10 cellular contexts compared by ENCODE assay signal in the genomic region with DNA sequence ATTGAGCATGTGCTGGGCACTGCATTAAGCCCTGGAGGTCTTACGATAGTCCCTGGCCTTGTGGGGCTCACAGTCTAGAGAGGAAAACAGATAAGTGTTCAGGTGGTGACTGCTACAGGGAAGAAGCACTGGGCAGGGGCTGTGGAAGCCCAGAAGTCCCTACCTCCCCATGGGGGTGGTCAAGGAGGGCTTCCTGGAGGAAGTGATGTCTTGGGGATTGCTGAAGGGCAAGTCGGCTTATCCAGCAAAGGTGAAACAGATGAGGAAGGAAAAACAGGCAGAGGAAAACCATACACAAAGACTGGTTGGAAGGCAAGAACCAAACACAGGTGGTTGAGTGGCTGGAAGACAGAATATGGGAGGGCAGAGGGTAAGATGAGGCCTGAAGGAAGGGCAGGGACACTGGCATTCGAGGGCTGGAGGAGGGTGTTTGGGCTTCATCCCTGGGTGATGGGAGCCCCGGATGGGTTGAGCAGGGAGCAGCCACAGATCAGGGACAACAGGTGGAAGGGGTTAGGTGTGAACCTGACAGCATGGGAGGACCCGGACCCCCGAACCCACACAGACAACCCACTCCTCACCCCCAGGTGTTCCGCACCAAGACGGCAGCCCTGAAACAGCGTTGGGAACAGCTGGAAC. TPM values are rescaled to one million over a fixed set of nuclear protein-coding genes. Genes with fewer than 3 reads are reported as not detected.
DNase-seq lines count a peak whose midpoint lies in the region; ATAC-seq and TF ChIP-seq lines count a peak whose summit lies in the region.
"Had no signal": no experiment of that assay in that cellular context is flagged by ENCODE, and none has a peak within 500 bp of the region (broad histone marks: within the 10 kb centered on the region; RNA-seq: fewer than 3 reads in every experiment).

No MANE protein-coding gene starts in this region.

- DNase-seq in activated naive CD4-positive, alpha-beta T cell treated with anti-CD3 and anti-CD28 coated beads for 36 hours, result no peak
- DNase-seq in activated naive CD4-positive, alpha-beta T cell treated with Interleukin-2 at 50 U/mL for 16 hours, result no peak
- DNase-seq in activated B cell treated with CpG ODN at 0.5 μM for 24 hours (no peak), stomach (no peak), cerebellar nuclear complex (lab: John Stamatoyannopoulos, UW) (no peak)
- DNase-seq in activated CD8-positive, alpha-beta memory T cell treated with anti-CD3 and anti-CD28 coated beads, Interleukin-2, amount 50 U/mL, for 4 hours, result no peak

- H3K9me3 Mint-ChIP-seq in activated naive CD4-positive, alpha-beta T cell treated with anti-CD3 and anti-CD28 coated beads for 36 hours, result no peaks in the 10 kb centered on the region
- no peaks in the 10 kb centered on the region for H3K9me3 Mint-ChIP-seq in activated B cell treated with CpG ODN at 0.5 μM for 24 hours

- no peak overlapping the region for H3K27ac ChIP-seq in iPS-18a (ENCODE audit: low read length)
- H3K27ac ChIP-seq in stomach, result peak overlapping the region in 1 of 5 donors; percentile 55

- ATAC-seq in activated B cell treated with CpG ODN at 0.5 μM for 24 hours (ENCODE audit: low read depth), result no peak
- no peak for ATAC-seq in GM18505 (IDR thresholded peaks at IDR 0.05; ENCODE audit: unreplicated experiment)

- WGBS in stomach, 5 donors, result 19 to 37% (median 22%) methylated on average over 7 to 9 of the region's 9 CpGs

- H3K9ac ChIP-seq in iPS-18a (ENCODE audit: low read length), result no peak overlapping the region

- peaks cover 17% of the 10 kb centered on the region for H3K4me1 Mint-ChIP-seq in activated naive CD4-positive, alpha-beta T cell treated with anti-CD3 and anti-CD28 coated beads for 36 hours (ENCODE audit: low read depth)
- peaks cover 24% of the 10 kb centered on the region for H3K4me1 Mint-ChIP-seq in activated B cell treated with CpG ODN at 0.5 μM for 24 hours

- H3K27me3 ChIP-seq in iPS-18a (ENCODE audit: control insufficient read depth, insufficient read depth, low read length) (peaks cover 65% of the 10 kb centered on the region), stomach (peaks cover 4 to 87% (median 45%) of the 10 kb centered on the region in 3 donors)

- POLR2A ChIA-PET in activated B cell treated with CpG ODN at 0.5 μM for 24 hours (lab: Charles Lee), result interaction anchor here (0.8 to 2.7 kb wide), 7 partner anchors 10 to 60 kb away, joined by 3 to 14 read pairs (median 4); partner anchors contain the start of genes DDX54 and RITA1

- H3K36me3 ChIP-seq in iPS-18a (ENCODE audit: control insufficient read depth, low read depth, low read length), result no peaks in the 10 kb centered on the region
- H3K36me3 ChIP-seq in stomach, result peaks cover 0 to 5% (median 2%) of the 10 kb centered on the region in 4 donors

- H3K36me3 Mint-ChIP-seq in activated naive CD4-positive, alpha-beta T cell treated with anti-CD3 and anti-CD28 coated beads for 36 hours (ENCODE audit: low read depth), result no peaks in the 10 kb centered on the region
- peaks cover 9% of the 10 kb centered on the region for H3K36me3 Mint-ChIP-seq in activated B cell treated with CpG ODN at 0.5 μM for 24 hours (ENCODE audit: low read depth)

- H3K27me3 Mint-ChIP-seq in activated naive CD4-positive, alpha-beta T cell treated with anti-CD3 and anti-CD28 coated beads for 36 hours (ENCODE audit: low read depth), result peaks cover 7% of the 10 kb centered on the region
- H3K27me3 Mint-ChIP-seq in activated B cell treated with CpG ODN at 0.5 μM for 24 hours, result peaks cover 8% of the 10 kb centered on the region

- H3K9me3 ChIP-seq in iPS-18a (ENCODE audit: control insufficient read depth, low read depth, low read length) (no peaks in the 10 kb centered on the region), stomach (peaks cover 0 to 3% (median 1%) of the 10 kb centered on the region in 4 donors)
- H3K9me3 ChIP-seq: body of pancreas had no signal

- no peak for TF ChIP-seq POLR2A in stomach (IDR thresholded peaks at IDR 0.05)
- TF ChIP-seq POLR2A in GM18505 (IDR thresholded peaks at IDR 0.05; ENCODE audit: borderline replicate concordance, extremely low read depth, insufficient read depth, insufficient read length), result no peak

- intact Hi-C loops in activated naive CD4-positive, alpha-beta T cell treated with anti-CD3 and anti-CD28 coated beads for 36 hours (cut with micrococcal nuclease), result loop anchor here (1.0 to 5.0 kb wide), 4 partner anchors 17 to 245 kb away; partner anchors contain the start of genes OAS1, OAS2 and RASAL1
- intact Hi-C loops in activated B cell treated with CpG ODN at 0.5 μM for 24 hours (cut with micrococcal nuclease), result loop anchor here (2.0 kb wide), 1 partner anchor 22 kb away; no protein-coding TSS in a partner anchor
- intact Hi-C loops in stomach (cut with DNase I; ENCODE audit: low total_unique reads), result no loop called here

- no peak for TF ChIP-seq EP300 in stomach (IDR thresholded peaks at IDR 0.05)

- TF ChIP-seq CTCF in activated B cell treated with CpG ODN at 0.5 μM for 24 hours (IDR thresholded peaks at IDR 0.05) (no peak), stomach (IDR thresholded peaks at IDR 0.05) (no peak)

- H3K4me3 Mint-ChIP-seq in activated naive CD4-positive, alpha-beta T cell treated with anti-CD3 and anti-CD28 coated beads for 36 hours, result peak overlapping the region; percentile 75
- peak overlapping the region; percentile 80 for H3K4me3 Mint-ChIP-seq in activated B cell treated with CpG ODN at 0.5 μM for 24 hours

- CTCF ChIA-PET in activated naive CD4-positive, alpha-beta T cell treated with anti-CD3 and anti-CD28 coated beads for 36 hours (lab: Charles Lee), result interaction anchor here (0.7 to 8.0 kb wide), 14 partner anchors 16 to 205 kb away, joined by 3 to 52 read pairs (median 4); partner anchors contain the start of genes DDX54, RASAL1 and RITA1
- CTCF ChIA-PET in activated B cell treated with CpG ODN at 0.5 μM for 24 hours (lab: Charles Lee), result interaction anchor here (0.9 to 2.7 kb wide), 16 partner anchors 10 to 160 kb away, joined by 3 to 46 read pairs (median 6); partner anchors contain the start of gene RASAL1

- H3K4me1 ChIP-seq in iPS-18a (ENCODE audit: control insufficient read depth, low read depth, low read length), result peaks cover 6% of the 10 kb centered on the region
- peaks cover 24 to 50% (median 41%) of the 10 kb centered on the region in 4 donors for H3K4me1 ChIP-seq in stomach

- H3K4me3 ChIP-seq in iPS-18a (ENCODE audit: low read length), result peak overlapping the region; percentile 56
- H3K4me3 ChIP-seq in stomach, result peak overlapping the region; percentile 38 to 60 (median 43)
- H3K4me3 ChIP-seq: body of pancreas had no signal

- peak overlapping the region; percentile 10 for H3K27ac Mint-ChIP-seq in activated naive CD4-positive, alpha-beta T cell treated with anti-CD3 and anti-CD28 coated beads for 36 hours
- H3K27ac Mint-ChIP-seq in activated B cell treated with CpG ODN at 0.5 μM for 24 hours, result no peak overlapping the region

RNA-seq across cellular contexts. Expression of gene CFAP73, which starts 2.8 kb away (rescaled TPM):
- 1 to 10 TPM in 1 of 2 experiments, under 1 TPM in 1; 0.57 to 1.3 TPM for total RNA-seq in activated naive CD4-positive, alpha-beta T cell treated with anti-CD3 and anti-CD28 coated beads for 36 hours
- total RNA-seq in activated B cell treated with CpG ODN at 0.5 μM for 24 hours (0.88 and 1.1 TPM in 2 replicates), stomach (1 to 10 TPM in 1 of 5 donors, not detected in 4; 5.7 TPM)
- polyA plus RNA-seq in stomach, result 1 to 10 TPM in 1 of 3 donors, under 1 TPM in 2; 0.44 to 2.6 (median 0.70) TPM

RNA-seq across cellular contexts. Expression of gene RASAL1, which starts 16.8 kb away (rescaled TPM):
- total RNA-seq in activated naive CD4-positive, alpha-beta T cell treated with anti-CD3 and anti-CD28 coated beads for 36 hours, result 1 to 10 TPM; 2.6 to 3.2 TPM
- total RNA-seq in activated B cell treated with CpG ODN at 0.5 μM for 24 hours (4.9 and 7.1 TPM in 2 replicates), stomach (10 to 100 TPM in 3 of 5 donors, 1 to 10 TPM in 2; 8.8 to 62.0 (median 47.3) TPM)
- 10 to 100 TPM in 2 of 3 donors, 1 to 10 TPM in 1; 3.0 to 28.9 (median 18.8) TPM for polyA plus RNA-seq in stomach
- total RNA-seq: T-helper 1 cell treated with Interleukin-12 subunit alpha and Interleukin-12 subunit beta and Interleukin-4 antibody, amounts not matched to agents 30 ng/mL and 1 ng/mL, for 36 hours had no signal

RNA-seq across cellular contexts. Expression of gene DDX54, which starts 33.0 kb away (rescaled TPM):
- total RNA-seq in activated naive CD4-positive, alpha-beta T cell treated with anti-CD3 and anti-CD28 coated beads for 36 hours, result 100 to 1,000 TPM; 114 to 116 TPM
- total RNA-seq in activated B cell treated with CpG ODN at 0.5 μM for 24 hours (115 TPM in 2 replicates), stomach (100 to 1,000 TPM in 1 of 5 donors, 10 to 100 TPM in 4; 14.6 to 167 (median 41.7) TPM)
- polyA plus RNA-seq in stomach, result 10 to 100 TPM; 28.5 to 64.6 (median 34.1) TPM

RNA-seq across cellular contexts. Expression of gene RITA1, which starts 33.2 kb away (rescaled TPM):
- 10 to 100 TPM; 14.0 to 16.1 TPM for total RNA-seq in activated naive CD4-positive, alpha-beta T cell treated with anti-CD3 and anti-CD28 coated beads for 36 hours
- 15.5 and 18.2 TPM in 2 replicates for total RNA-seq in activated B cell treated with CpG ODN at 0.5 μM for 24 hours
- 10 to 100 TPM in 2 of 5 donors, 1 to 10 TPM in 3; 4.1 to 19.2 (median 5.0) TPM for total RNA-seq in stomach
- 10 to 100 TPM in 2 of 3 donors, 1 to 10 TPM in 1; 8.4 to 14.3 (median 11.5) TPM for polyA plus RNA-seq in stomach
